Comparison of ENCODE assay signal across 9 cellular contexts in the genomic region with DNA sequence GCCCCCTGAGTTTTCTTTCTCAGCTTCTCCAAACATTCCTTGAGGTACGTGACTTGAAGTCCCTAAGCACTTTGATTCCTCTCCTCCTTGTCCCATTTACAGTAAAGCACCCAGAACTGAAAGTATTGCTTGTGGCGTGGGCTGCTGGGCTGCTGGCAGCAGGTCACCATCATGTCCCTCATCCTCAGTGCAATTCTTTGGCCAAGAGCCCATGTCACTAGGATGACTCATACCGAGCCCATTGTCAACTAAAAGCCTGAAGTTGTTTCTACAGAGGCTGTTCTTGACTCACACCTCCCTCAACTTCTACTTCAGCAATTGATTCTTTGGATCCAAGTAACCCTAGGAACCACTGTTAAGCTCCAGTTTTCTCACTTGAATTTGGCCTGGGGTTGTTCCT. TPM values are rescaled to one million over a fixed set of nuclear protein-coding genes. Genes with fewer than 3 reads are reported as not detected.
DNase-seq lines count a peak whose midpoint lies in the region; ATAC-seq, FAIRE-seq and TF ChIP-seq lines count a peak whose summit lies in the region.
"Had no signal": no experiment of that assay in that cellular context is flagged by ENCODE, and none has a peak within 500 bp of the region (broad histone marks: within the 10 kb centered on the region; RNA-seq: fewer than 3 reads in every experiment).

No MANE protein-coding gene starts in this region.

- TF ChIP-seq POLR2A in H54 (IDR thresholded peaks at IDR 0.05; ENCODE audit: low read depth, low read length) (no peak), esophagus squamous epithelium (IDR thresholded peaks at IDR 0.05) (no peak)

- peaks cover 3 to 26% (median 8%) of the 10 kb centered on the region in 3 donors for H3K4me1 ChIP-seq in esophagus squamous epithelium

- H3K9me3 ChIP-seq in esophagus squamous epithelium, result no peaks in the 10 kb centered on the region

- no peak overlapping the region for H3K4me3 ChIP-seq in esophagus squamous epithelium

- ATAC-seq in left colon (peak; percentile 30), HG03039 (IDR thresholded peaks at IDR 0.05; ENCODE audit: unreplicated experiment) (no peak)

- intact Hi-C loops in left colon (cut with DNase I, micrococcal nuclease), result no loop called here
- intact Hi-C loops in esophagus squamous epithelium (cut with DNase I), result no loop called here

- peak; percentile 19 for DNase-seq in COR-L47 (lab: John Stamatoyannopoulos, UW)
- peak; percentile 34 for DNase-seq in H54 (ENCODE audit: insufficient read length, low spot score)
- DNase-seq in SHP77 treated with DMSO at 0.1 percent for 48 hours (lab: John Stamatoyannopoulos, UW), result peak; percentile 23
- peak; percentile 34 to 56 for DNase-seq in left colon
- no peak for DNase-seq in NK-92 (lab: John Stamatoyannopoulos, UW; ENCODE audit: unreplicated experiment)
- no peak for DNase-seq in NCI-H1048 (lab: John Stamatoyannopoulos, UW)
- no peak for DNase-seq in esophagus squamous epithelium (lab: John Stamatoyannopoulos, UW)

- H3K36me3 ChIP-seq in esophagus squamous epithelium, result no peaks in the 10 kb centered on the region

- no peak for TF ChIP-seq CTCF in esophagus squamous epithelium (IDR thresholded peaks at IDR 0.05)

- H3K27ac ChIP-seq in esophagus squamous epithelium, result no peak overlapping the region

- FAIRE-seq in H54 (lab: Jason Lieb, UNC), result peak; percentile 43
- FAIRE-seq: TTC549 had no signal

- H3K27me3 ChIP-seq in esophagus squamous epithelium, result no peaks in the 10 kb centered on the region

- 4 to 25% methylated on average over 2 to 3 of the region's 3 CpGs for WGBS in esophagus squamous epithelium, 2 donors

RNA-seq across cellular contexts. Expression of a gene that starts 54.3 kb away (rescaled TPM):
- total RNA-seq in left colon (10 to 100 TPM; 23.6 to 41.9 TPM), esophagus squamous epithelium (10 to 100 TPM; 35.5 to 97.8 (median 60.3) TPM)

Comparison
In these comparisons a context has a peak if more than half of its experiments do, and no peak if none do; other contexts are left out.
1. DNase-seq: peak in COR-L47 (single experiment), H54 (single experiment), SHP77 treated with DMSO at 0.1 percent for 48 hours (single experiment) and left colon (2 of 2); none in NK-92 (single experiment), NCI-H1048 (single experiment) and esophagus squamous epithelium (single experiment).